In the genomic region with DNA sequence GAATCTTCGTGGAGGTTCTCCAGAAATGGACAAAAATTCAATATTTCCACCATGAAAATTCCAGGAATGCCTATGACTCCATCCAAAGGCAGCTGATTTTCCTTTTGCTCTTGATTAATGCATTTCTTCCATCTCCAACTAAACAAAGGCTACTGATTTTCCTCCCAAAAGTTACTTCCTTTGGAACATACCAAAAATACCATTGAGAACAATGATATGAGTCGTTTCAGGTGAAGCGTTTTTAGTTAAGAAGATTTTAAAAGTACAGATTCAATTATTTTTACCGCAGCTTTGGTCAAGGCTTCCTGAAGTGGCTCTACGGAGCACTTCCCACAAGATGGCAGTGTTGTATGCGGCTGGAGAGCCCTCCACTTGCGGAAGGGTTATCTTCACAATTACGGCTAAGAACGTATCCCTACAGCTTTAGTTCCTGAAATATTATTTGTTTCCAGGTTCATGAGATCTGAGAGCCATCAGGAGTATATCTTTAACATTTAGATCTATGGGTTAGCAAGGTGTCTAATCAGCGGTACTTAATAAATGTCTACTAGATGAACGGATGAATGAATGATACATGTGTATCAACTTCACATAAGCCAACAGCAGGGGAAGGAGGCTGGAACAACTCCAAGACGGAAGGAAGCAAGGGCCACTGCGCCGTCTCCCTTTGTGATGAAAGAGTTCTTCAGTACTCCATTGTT, we compare ENCODE assay signal across 9 cellular contexts. TPM values are rescaled to one million over a fixed set of nuclear protein-coding genes. Genes with fewer than 3 reads are reported as not detected.
DNase-seq lines count a peak whose midpoint lies in the region; ATAC-seq, FAIRE-seq and TF ChIP-seq lines count a peak whose summit lies in the region.
"Had no signal": no experiment of that assay in that cellular context is flagged by ENCODE, and none has a peak within 500 bp of the region (broad histone marks: within the 10 kb centered on the region; RNA-seq: fewer than 3 reads in every experiment).

No MANE protein-coding gene starts in this region.

- peak; percentile 87 for DNase-seq in AG10803 (ENCODE audit: low read depth)
- no peak for DNase-seq in GM12891 (ENCODE audit: insufficient read length, low spot score)
- DNase-seq in NCI-H2107 treated with DMSO at 0.1 percent for 48 hours (lab: John Stamatoyannopoulos, UW; ENCODE audit: unreplicated experiment), result peak; percentile 26
- peak; percentile 45 for DNase-seq in activated CD4-positive, alpha-beta T cell treated with anti-CD3 and anti-CD28 coated beads, Interleukin-2, amount 10 ng/mL, durations not matched to agents 7 days and 5 days
- DNase-seq in epidermal melanocyte (ENCODE audit: insufficient read length, low spot score), result peak; percentile 32
- peak; percentile 58 for DNase-seq in midbrain (lab: John Stamatoyannopoulos, UW)
- peak; percentile 7 for DNase-seq in stimulated activated naive CD4-positive, alpha-beta T cell treated with Interleukin-2 at 50 U/mL for 16 hours (lab: John Stamatoyannopoulos, UW)

- no peak for ATAC-seq in GM21360 (IDR thresholded peaks at IDR 0.05; ENCODE audit: unreplicated experiment)

- peaks cover 7% of the 10 kb centered on the region for H3K4me1 Mint-ChIP-seq in activated CD4-positive, alpha-beta T cell treated with anti-CD3 and anti-CD28 coated beads, Interleukin-2, amount 10 ng/mL, durations not matched to agents 7 days and 5 days

- no peak overlapping the region for H3K4me3 Mint-ChIP-seq in activated CD4-positive, alpha-beta T cell treated with anti-CD3 and anti-CD28 coated beads, Interleukin-2, amount 10 ng/mL, durations not matched to agents 7 days and 5 days

- CTCF ChIA-PET in activated CD4-positive, alpha-beta T cell treated with anti-CD3 and anti-CD28 coated beads, Interleukin-2, amount 10 ng/mL, durations not matched to agents 7 days and 5 days (lab: Charles Lee), result interaction anchor here (0.5 to 2.0 kb wide), 5 partner anchors 9 to 453 kb away, joined by 3 to 5 read pairs (median 3); no protein-coding TSS in a partner anchor

- TF ChIP-seq POLR2A in GM12891 (IDR thresholded peaks at IDR 0.05; ENCODE audit: low read depth, low read length), result no peak

- no peaks in the 10 kb centered on the region for H3K36me3 Mint-ChIP-seq in activated CD4-positive, alpha-beta T cell treated with anti-CD3 and anti-CD28 coated beads, Interleukin-2, amount 10 ng/mL, durations not matched to agents 7 days and 5 days (ENCODE audit: low read depth)
- H3K36me3 Mint-ChIP-seq: IgD-negative memory B cell had no signal

- H3K9me3 Mint-ChIP-seq in activated CD4-positive, alpha-beta T cell treated with anti-CD3 and anti-CD28 coated beads, Interleukin-2, amount 10 ng/mL, durations not matched to agents 7 days and 5 days, result no peaks in the 10 kb centered on the region
- H3K9me3 Mint-ChIP-seq: IgD-negative memory B cell had no signal

- POLR2A ChIA-PET in activated CD4-positive, alpha-beta T cell treated with anti-CD3 and anti-CD28 coated beads, Interleukin-2, amount 10 ng/mL, durations not matched to agents 7 days and 5 days (lab: Charles Lee), result interaction anchor here (0.6 kb wide), 1 partner anchor 215 kb away, joined by 3 read pairs; no protein-coding TSS in a partner anchor

- H3K27ac Mint-ChIP-seq in activated CD4-positive, alpha-beta T cell treated with anti-CD3 and anti-CD28 coated beads, Interleukin-2, amount 10 ng/mL, durations not matched to agents 7 days and 5 days, result no peak overlapping the region
- H3K27ac Mint-ChIP-seq: IgD-negative memory B cell had no signal

- peak; percentile 93 for TF ChIP-seq CTCF in AG10803 (conservative IDR thresholded peaks at IDR 0.05; ENCODE audit: low read length)

- peak; percentile 75 for FAIRE-seq in GM12891 (lab: Jason Lieb, UNC)

- H3K4me3 ChIP-seq in AG10803 (ENCODE audit: low read length), result peak overlapping the region; percentile 21

- peaks cover 72% of the 10 kb centered on the region for H3K27me3 Mint-ChIP-seq in activated CD4-positive, alpha-beta T cell treated with anti-CD3 and anti-CD28 coated beads, Interleukin-2, amount 10 ng/mL, durations not matched to agents 7 days and 5 days

TF ChIP-seq in GM12891, 5 proteins besides CTCF, POLR2A, EP300 and RAD21:
- TF ChIP-seq POLR2AphosphoS5 (IDR thresholded peaks at IDR 0.05; ENCODE audit: low read depth, low read length) (no peak), TAF1 (IDR thresholded peaks at IDR 0.05; ENCODE audit: low read depth, low read length) (no peak), PAX5 (IDR thresholded peaks at IDR 0.05; ENCODE audit: insufficient read depth, low read length, severe bottlenecking) (no peak), SPI1 (IDR thresholded peaks at IDR 0.05; ENCODE audit: low read depth, low read length) (no peak), POU2F2 (IDR thresholded peaks at IDR 0.05; ENCODE audit: low read depth, low read length) (no peak)
TF ChIP-seq in GM12891: peak in this region for 0.

RNA-seq across cellular contexts. Expression of gene ARSB, which starts 35.9 kb away (rescaled TPM):
- polyA plus RNA-seq in GM12891 (2012; ENCODE audit: low read depth, missing spikeins), result 2.2 TPM
- 10 to 100 TPM; 10.4 to 11.5 TPM for total RNA-seq in activated CD4-positive, alpha-beta T cell treated with anti-CD3 and anti-CD28 coated beads, Interleukin-2, amount 10 ng/mL, durations not matched to agents 7 days and 5 days

RNA-seq across cellular contexts. Expression of gene DMGDH, which starts 48.5 kb away (rescaled TPM):
- 1.1 TPM for polyA plus RNA-seq in GM12891 (2012; ENCODE audit: low read depth, missing spikeins)
- not detected for total RNA-seq in activated CD4-positive, alpha-beta T cell treated with anti-CD3 and anti-CD28 coated beads, Interleukin-2, amount 10 ng/mL, durations not matched to agents 7 days and 5 days

RNA-seq across cellular contexts. Expression of gene BHMT2, which starts 48.6 kb away (rescaled TPM):
- not detected for polyA plus RNA-seq in GM12891 (2012; ENCODE audit: low read depth, missing spikeins)
- total RNA-seq in activated CD4-positive, alpha-beta T cell treated with anti-CD3 and anti-CD28 coated beads, Interleukin-2, amount 10 ng/mL, durations not matched to agents 7 days and 5 days, result not detected
- polyA plus RNA-seq: IgD-negative memory B cell had no signal
